ENCODE assay signal across 8 cellular contexts in the genomic region with DNA sequence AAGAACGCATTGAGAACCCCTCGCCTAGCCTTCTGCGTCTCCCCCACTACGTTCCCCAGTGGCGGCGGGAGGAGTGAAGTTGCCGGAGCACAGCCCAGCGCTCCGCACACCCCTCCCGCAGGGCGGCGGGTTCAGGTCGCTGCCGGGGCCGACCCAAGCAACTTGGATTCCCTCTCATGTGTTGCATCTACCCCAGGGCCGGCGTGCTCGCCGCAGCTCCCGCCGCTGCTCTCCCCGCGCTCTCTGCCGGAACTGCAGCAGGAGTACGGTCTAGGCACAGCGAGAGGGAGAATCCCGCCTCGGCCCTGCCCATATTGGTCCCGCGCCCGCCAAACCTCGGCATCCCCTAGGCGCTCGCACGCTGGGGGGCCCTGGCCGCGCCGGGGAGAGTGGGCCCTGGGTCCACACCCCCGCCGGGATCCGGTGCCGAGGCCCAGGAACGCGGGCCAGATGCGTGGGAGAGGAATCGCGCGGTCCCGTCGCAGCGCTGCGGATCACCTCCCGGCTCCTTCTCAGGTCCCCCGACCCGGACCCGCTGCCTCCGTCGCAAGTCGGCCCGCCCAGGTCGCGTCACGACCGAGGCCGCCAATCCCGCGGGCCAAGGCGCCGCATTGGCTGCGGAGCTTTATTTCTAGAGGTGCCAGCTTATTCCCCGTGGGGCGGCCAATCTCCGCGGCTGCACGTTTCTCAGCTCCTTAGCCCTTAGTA. TPM values are rescaled to one million over a fixed set of nuclear protein-coding genes. Genes with fewer than 3 reads are reported as not detected.
A peak's percentile ranks its signal among the peaks of the same experiment; 100 is the strongest.
DNase-seq lines count a peak whose midpoint lies in the region; ATAC-seq and TF ChIP-seq lines count a peak whose summit lies in the region.

No MANE protein-coding gene starts in this region.

- H2BK12ac ChIP-seq in H9 (ENCODE audit: insufficient read length, low read depth, low read length): no peak overlapping the region

- no peak overlapping the region for H2AK5ac ChIP-seq in H9 (ENCODE audit: insufficient read length, low read length)

- H3K9ac ChIP-seq in H9 (ENCODE audit: extremely low read depth, insufficient read length, low read length) (peak overlapping the region; percentile 81), MM.1S (ENCODE audit: low read length) (peak overlapping the region; percentile 92)

- no peak overlapping the region for H2BK15ac ChIP-seq in H9 (ENCODE audit: low read depth, low read length)

- H3K4me2 ChIP-seq in H9 (ENCODE audit: insufficient read depth, insufficient read length, low read length) (peak overlapping the region; percentile 96), MM.1S (ENCODE audit: low read depth, low read length) (peak overlapping the region; percentile 88)

- H3K79me1 ChIP-seq in H9 (ENCODE audit: insufficient read depth, low read depth, low read length, poor library complexity, severe bottlenecking): no peaks in the 10 kb centered on the region

- H3K9me3 Mint-ChIP-seq in H9 (no peaks in the 10 kb centered on the region), progenitor cell of endocrine pancreas (ENCODE audit: low read depth) (no peaks in the 10 kb centered on the region)

- peaks cover 7% of the 10 kb centered on the region; the same call in 1 of the 2 replicates for H3K27me3 ChIP-seq in H9 (ENCODE audit: insufficient read depth, low read length)
- no peaks in the 10 kb centered on the region for H3K27me3 ChIP-seq in MM.1S (replicated peaks; ENCODE audit: insufficient read depth, low read length)

- peaks cover 48% of the 10 kb centered on the region for H3F3A ChIP-seq in MM.1S (ENCODE audit: insufficient read depth, low read length)

- H4K91ac ChIP-seq in H9 (ENCODE audit: insufficient read length, low read depth, low read length): no peak overlapping the region

- no peaks in the 10 kb centered on the region for H4K20me1 ChIP-seq in H9 (ENCODE audit: control insufficient read depth, insufficient read depth, insufficient read length)
- no peaks in the 10 kb centered on the region for H4K20me1 ChIP-seq in MM.1S (ENCODE audit: insufficient read depth, low read length)

- H3K36me3 Mint-ChIP-seq in H9 (ENCODE audit: insufficient read depth in 1 of 3, low read depth in 3 of 3) (peaks cover 0 to 15% (median 15%) of the 10 kb centered on the region in 3 experiments; a peak in 5 of 7 replicates), progenitor cell of endocrine pancreas (ENCODE audit: insufficient read depth) (no peaks in the 10 kb centered on the region)

- WGBS in H9 (ENCODE audit: extremely low coverage, insufficient read length, low lambda C conversion rate): no CpG with 5 or more reads among the region's 75 CpGs
- WGBS in adipose tissue, 3 donors: 0% methylated on average over 68 to 75 of the region's 75 CpGs

- peak overlapping the region; percentile 77 for H3K14ac ChIP-seq in H9 (ENCODE audit: insufficient read depth, low read length)

- H3K27ac ChIP-seq in H9 (ENCODE audit: insufficient read length, low read depth, low read length) (no peak overlapping the region), MM.1S (ENCODE audit: low read length) (peak overlapping the region; percentile 91), adipose tissue (ENCODE audit: low read depth, low read length) (peak overlapping the region; percentile 32)

- no peak for TF ChIP-seq CTCF in H9 (conservative IDR thresholded peaks at IDR 0.05)
- no peak; the same call in 1 of the 2 replicates for TF ChIP-seq CTCF in MM.1S (IDR thresholded peaks at IDR 0.05; ENCODE audit: low read length)
- TF ChIP-seq CTCF in progenitor cell of endocrine pancreas (IDR thresholded peaks at IDR 0.05; ENCODE audit: unreplicated experiment): no peak

- H3T11ph ChIP-seq in H9 (ENCODE audit: low read length): no peak overlapping the region

- no peak overlapping the region for H2BK20ac ChIP-seq in H9 (ENCODE audit: low read depth, low read length, poor library complexity, severe bottlenecking)

- H3K4me1 Mint-ChIP-seq in H9: peaks cover 20 to 23% of the 10 kb centered on the region in 2 experiments
- peaks cover 17% of the 10 kb centered on the region for H3K4me1 Mint-ChIP-seq in progenitor cell of endocrine pancreas (ENCODE audit: low read depth)

- H3K56ac ChIP-seq in H9 (ENCODE audit: insufficient read length, low read depth, low read length): no peak overlapping the region

- H3K4me3 ChIP-seq in MM.1S (ENCODE audit: low read length): peak overlapping the region; percentile 94

- H3K79me2 ChIP-seq in H9 (ENCODE audit: insufficient read depth, low read length) (peaks cover 3% of the 10 kb centered on the region; the same call in 1 of the 2 replicates), MM.1S (ENCODE audit: low read length) (peaks cover 44% of the 10 kb centered on the region)

- H3K36me3 ChIP-seq in MM.1S (replicated peaks; ENCODE audit: insufficient read depth, low read length): no peaks in the 10 kb centered on the region

- no peak overlapping the region for H4K8ac ChIP-seq in H9 (replicated peaks; ENCODE audit: insufficient read length, low read depth, low read length)

- H3K27ac Mint-ChIP-seq in H9 (peak overlapping the region in 2 of 3 experiments; percentile 82 to 91; a peak in 3 of 7 replicates), progenitor cell of endocrine pancreas (peak overlapping the region; percentile 86)

- H3K9me3 ChIP-seq in H9 (ENCODE audit: control insufficient read depth, low read depth, low read length): no peaks in the 10 kb centered on the region
- no peaks in the 10 kb centered on the region for H3K9me3 ChIP-seq in MM.1S (replicated peaks; ENCODE audit: insufficient read depth, low read length)

- DNase-seq in GM03348 (ENCODE audit: low spot score) (peak; percentile 94), H9 (peak; percentile 87), MM.1S (peak; percentile 88), SKM-1 treated with dmso at 0.1 percent for 144 hours (lab: John Stamatoyannopoulos, UW; ENCODE audit: unreplicated experiment) (peak; percentile 48), left cardiac atrium (peak; percentile 87), progenitor cell of endocrine pancreas (ENCODE audit: low spot score, unreplicated experiment) (peak; percentile 67), ureter (ENCODE audit: low spot score) (peak; percentile 84)

- no peak overlapping the region for H2BK120ac ChIP-seq in H9 (ENCODE audit: low read depth, low read length, poor library complexity, severe bottlenecking)

- no peak overlapping the region for H2BK5ac ChIP-seq in H9 (ENCODE audit: insufficient read length, low read length)

- H3K4ac ChIP-seq in H9 (ENCODE audit: low read depth, low read length): no peak overlapping the region

- no peak overlapping the region for H4K5ac ChIP-seq in H9 (ENCODE audit: insufficient read length, low read depth, low read length)

- intact Hi-C loops in left cardiac atrium (cut with DNase I): no loop called here

- H3K27me3 Mint-ChIP-seq in H9 (ENCODE audit: low read depth): no peaks in the 10 kb centered on the region
- H3K27me3 Mint-ChIP-seq in progenitor cell of endocrine pancreas: no peaks in the 10 kb centered on the region

- H3K18ac ChIP-seq in H9 (ENCODE audit: insufficient read length, low read depth, low read length): peak overlapping the region; percentile 65

- 0 out of 2 replicates have a peak, but pooled peaks cover 2% of the 10 kb centered on the region for H3K4me1 ChIP-seq in H9 (ENCODE audit: insufficient read depth, low read length)
- H3K4me1 ChIP-seq in MM.1S (ENCODE audit: low read length): peaks cover 27% of the 10 kb centered on the region

- H3K4me3 Mint-ChIP-seq in H9: peak overlapping the region; percentile 91 to 97
- peak overlapping the region; percentile 95 for H3K4me3 Mint-ChIP-seq in progenitor cell of endocrine pancreas (ENCODE audit: low read depth)

- peaks cover 17% of the 10 kb centered on the region for H3K23me2 ChIP-seq in H9 (ENCODE audit: insufficient read length, low read depth, low read length, poor library complexity, severe bottlenecking)

- H2AFZ ChIP-seq in H9 (ENCODE audit: low read length): peak overlapping the region; percentile 80
- peak overlapping the region; percentile 87 for H2AFZ ChIP-seq in MM.1S (ENCODE audit: low read length)

- no peak overlapping the region for H3K23ac ChIP-seq in H9 (ENCODE audit: insufficient read length, low read depth, low read length)

- ATAC-seq in left cardiac atrium: peak; percentile 84 to 92

- H3K9me2 ChIP-seq in MM.1S (replicated peaks; ENCODE audit: insufficient read depth, low read length): no peaks in the 10 kb centered on the region

RNA-seq across cellular contexts. Expression of a gene that starts 0.6 kb away (rescaled TPM):
- total RNA-seq in H9 (2021) (23.5 and 23.7 TPM in 2 replicates), left cardiac atrium (10 to 100 TPM; 11.9 to 12.2 TPM), progenitor cell of endocrine pancreas (15.9 and 16.6 TPM in 2 replicates), ureter (39.3 TPM)
- polyA plus RNA-seq in adipose tissue: 10 to 100 TPM; 22.5 to 36.7 (median 26.6) TPM
